8 cellular contexts compared by ENCODE assay signal in the genomic region with DNA sequence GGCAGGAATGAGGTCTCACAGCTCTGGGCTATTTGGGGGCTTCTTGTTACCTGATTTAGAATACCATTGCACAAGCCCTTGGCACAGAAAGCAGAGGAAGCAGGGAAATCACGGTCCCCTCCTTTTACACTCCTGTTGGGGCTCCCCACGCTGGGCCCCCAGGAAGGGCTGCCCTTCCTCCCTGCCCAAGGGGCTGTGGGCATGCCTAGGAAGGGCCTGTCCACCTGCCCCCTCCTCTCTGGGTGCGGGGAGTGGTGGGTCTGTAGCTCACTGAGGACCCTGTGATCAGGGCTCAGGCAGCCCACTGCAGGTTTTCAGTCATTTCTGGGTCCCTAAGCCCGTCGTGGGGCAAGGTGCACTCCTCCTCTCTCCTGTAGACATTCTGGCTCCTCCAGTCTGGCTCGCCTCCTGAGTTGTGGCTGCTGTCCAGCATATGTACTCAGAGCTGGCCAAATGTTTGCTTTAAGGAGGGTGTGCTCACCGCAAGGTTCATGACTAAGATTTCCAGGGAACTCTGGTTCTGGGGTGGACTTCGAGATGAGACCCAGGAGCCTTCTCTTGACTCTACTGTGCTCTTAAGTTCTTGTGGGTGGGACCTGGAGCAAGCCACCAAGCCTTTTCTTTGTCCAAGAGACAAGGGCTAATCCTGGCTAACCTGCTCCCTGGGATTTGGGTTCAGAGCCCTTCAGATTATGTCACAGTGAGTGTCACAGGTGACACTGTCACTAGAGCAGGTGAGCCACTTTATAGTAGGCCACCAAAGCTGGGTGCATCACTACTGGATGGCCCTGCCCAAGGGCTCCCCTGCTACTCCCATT. TPM values are rescaled to one million over a fixed set of nuclear protein-coding genes. Genes with fewer than 3 reads are reported as not detected.
DNase-seq lines count a peak whose midpoint lies in the region; ATAC-seq lines count a peak whose summit lies in the region.

No MANE protein-coding gene starts in this region.

- no peaks in the 10 kb centered on the region for H3K27me3 Mint-ChIP-seq in stimulated activated naive B cell treated with anti-CD40 and anti-IgM and Interleukin-4, amounts not matched to agents 10 μg/mL and 1 μg/mL and 100 μg/mL, for 72 hours

- no peaks in the 10 kb centered on the region for H3K9me3 ChIP-seq in GM23248 (ENCODE audit: low read depth)

- peaks cover 88% of the 10 kb centered on the region for H3K79me2 ChIP-seq in GM23248 (ENCODE audit: insufficient read depth)

- peak overlapping the region; percentile 51 for H3K4me2 ChIP-seq in GM23248 (ENCODE audit: unreplicated experiment)

- in situ Hi-C loops in GM23248 (cut with MboI): no loop called here

- H3K4me3 Mint-ChIP-seq in stimulated activated naive B cell treated with anti-CD40 and anti-IgM and Interleukin-4, amounts not matched to agents 10 μg/mL and 1 μg/mL and 100 μg/mL, for 72 hours: no peak overlapping the region

- DNase-seq in GM23248 (peak; percentile 97), T1000 (lab: John Stamatoyannopoulos, UW) (peak; percentile 23), Right ventricle myocardium superior (peak; percentile 83), NCI-H2081 (lab: John Stamatoyannopoulos, UW) (no peak), H7 (no peak)
- no peak for DNase-seq in stimulated activated naive B cell treated with anti-CD40 and anti-IgM and Interleukin-4, amounts not matched to agents 10 μg/mL and 1 μg/mL and 100 μg/mL, for 72 hours

- H3K27ac Mint-ChIP-seq in stimulated activated naive B cell treated with anti-CD40 and anti-IgM and Interleukin-4, amounts not matched to agents 10 μg/mL and 1 μg/mL and 100 μg/mL, for 72 hours: no peak overlapping the region

- 33 to 36% methylated on average over 8 of the region's 8 CpGs for WGBS in GM23248 (ENCODE audit: low coverage in 1 of 2, low lambda C conversion rate in 2 of 2, missing lambda C conversion rate in 2 of 2), 2 experiments

- peak overlapping the region; percentile 81 for H3K27ac ChIP-seq in GM23248
- H3K27ac ChIP-seq in skin epidermis: peak overlapping the region in 18 of 21 experiments; percentile 22 to 82 (median 66)

- peaks cover 11% of the 10 kb centered on the region; the same call in 1 of the 2 replicates for H3K36me3 ChIP-seq in GM23248 (ENCODE audit: low read depth)
- H3K36me3 ChIP-seq in H7 (replicated peaks; ENCODE audit: control insufficient read depth, insufficient read depth, low read length): peaks cover 19% of the 10 kb centered on the region

- H3K36me3 Mint-ChIP-seq in stimulated activated naive B cell treated with anti-CD40 and anti-IgM and Interleukin-4, amounts not matched to agents 10 μg/mL and 1 μg/mL and 100 μg/mL, for 72 hours: peaks cover 18 to 38% of the 10 kb centered on the region in 2 donors

- no peaks in the 10 kb centered on the region for H3K9me3 Mint-ChIP-seq in stimulated activated naive B cell treated with anti-CD40 and anti-IgM and Interleukin-4, amounts not matched to agents 10 μg/mL and 1 μg/mL and 100 μg/mL, for 72 hours

- H3K9ac ChIP-seq in GM23248: peak overlapping the region; percentile 59

- peaks cover 21% of the 10 kb centered on the region for H3F3A ChIP-seq in GM23248 (ENCODE audit: insufficient read depth)

- no peaks in the 10 kb centered on the region for H3K27me3 ChIP-seq in GM23248 (replicated peaks; ENCODE audit: insufficient read depth)
- no peaks in the 10 kb centered on the region for H3K27me3 ChIP-seq in H7 (ENCODE audit: control insufficient read depth, insufficient read depth, low read length)

- H4K20me1 ChIP-seq in GM23248 (ENCODE audit: insufficient read depth): no peaks in the 10 kb centered on the region

- H3K4me3 ChIP-seq in GM23248 (no peak overlapping the region), skin epidermis (no peak overlapping the region), H7 (ENCODE audit: insufficient read depth, low read depth, low read length) (no peak overlapping the region)

- peaks cover 45% of the 10 kb centered on the region for H3K4me1 ChIP-seq in GM23248 (ENCODE audit: insufficient read depth)

- no peaks in the 10 kb centered on the region for H3K9me2 ChIP-seq in GM23248 (ENCODE audit: insufficient read depth)

- intact Hi-C loops in Right ventricle myocardium superior (cut with DNase I): no loop called here

- H3K4me1 Mint-ChIP-seq in stimulated activated naive B cell treated with anti-CD40 and anti-IgM and Interleukin-4, amounts not matched to agents 10 μg/mL and 1 μg/mL and 100 μg/mL, for 72 hours: peaks cover 6 to 7% of the 10 kb centered on the region in 2 donors

- no peak overlapping the region for H2AFZ ChIP-seq in GM23248

- ATAC-seq in Right ventricle myocardium superior (ENCODE audit: poor library complexity): peak; percentile 83
- no peak for ATAC-seq in stimulated activated naive B cell treated with anti-CD40 and anti-IgM and Interleukin-4, amounts not matched to agents 10 μg/mL and 1 μg/mL and 100 μg/mL, for 72 hours (replicated peaks)
- ATAC-seq in HG02798 (IDR thresholded peaks at IDR 0.05; ENCODE audit: poor library complexity, unreplicated experiment): no peak

RNA-seq across cellular contexts. Expression of gene TACR2, which starts 56.0 kb away (rescaled TPM):
- total RNA-seq in GM23248 (2014; rRNA removed; shearing (Covaris generic)): 0.54 TPM in 1 of 2 replicates, not detected in the other
- 0.24 and 0.25 TPM in 2 replicates for polyA plus RNA-seq in GM23248 (2016; fragmentation: Nextera tagmentation; extraction: Ambion mirVana)
- total RNA-seq in Right ventricle myocardium superior: 0.24 TPM
- 0.48 TPM in 1 of 2 replicates, not detected in the other for total RNA-seq in H7 (2014; rRNA removed; shearing (Covaris generic))

Comparison
In these comparisons a context has a peak if more than half of its experiments do, and no peak if none do; other contexts are left out.
1. DNase-seq: peak in GM23248 (single experiment), T1000 (single experiment) and Right ventricle myocardium superior (single experiment); none in stimulated activated naive B cell treated with anti-CD40 and anti-IgM and Interleukin-4, amounts not matched to agents 10 μg/mL and 1 μg/mL and 100 μg/mL, for 72 hours (single experiment), NCI-H2081 (0 of 2) and H7 (single experiment).